Comparison of ENCODE assay signal across 8 cellular contexts in the genomic region with DNA sequence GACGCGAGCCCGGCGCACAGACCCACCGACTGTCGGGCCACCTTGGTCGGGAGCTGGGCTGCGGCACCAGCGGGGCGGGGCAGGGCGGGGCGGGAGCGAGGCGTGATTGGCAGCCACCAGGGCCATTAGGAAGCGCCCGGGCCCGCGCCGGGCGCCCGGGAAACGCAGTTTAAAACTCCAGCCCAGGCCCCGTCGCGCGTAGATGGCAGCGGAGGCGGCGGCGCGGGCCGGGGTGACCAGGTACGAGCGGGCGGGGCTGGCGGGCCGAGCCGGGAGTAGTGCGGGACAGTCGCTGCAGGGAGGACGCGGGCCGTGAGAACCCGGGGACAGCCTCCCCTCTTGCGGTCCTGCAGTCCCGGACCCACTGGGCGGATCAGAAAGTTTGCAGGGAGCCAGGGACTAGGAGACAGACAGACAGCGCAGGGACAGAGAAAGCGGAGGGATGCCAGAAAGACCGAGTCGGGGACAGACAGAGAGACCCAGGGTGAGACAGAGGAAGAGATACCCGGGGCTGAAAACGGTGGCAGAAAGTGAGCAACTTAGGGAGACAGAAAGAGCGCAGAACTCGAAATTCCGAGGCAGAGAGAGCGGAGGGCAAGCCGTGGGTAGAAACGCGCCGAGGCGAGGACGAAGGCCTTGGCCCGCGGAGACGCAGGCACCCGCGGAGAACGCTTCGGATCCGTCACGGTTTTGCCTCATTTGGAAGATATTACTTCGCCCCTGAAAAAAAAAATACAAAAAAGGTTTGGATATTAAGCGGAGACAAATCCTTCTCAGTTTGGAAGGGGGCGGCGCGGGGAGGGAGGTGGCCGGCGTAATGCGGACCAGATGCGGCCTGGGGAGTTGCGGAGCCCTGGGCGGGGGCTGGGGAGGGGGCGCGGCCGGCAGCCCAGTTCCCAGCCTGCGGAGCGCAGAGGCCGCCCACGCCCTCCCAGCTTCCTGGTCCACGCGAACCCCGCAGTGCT. TPM values are rescaled to one million over a fixed set of nuclear protein-coding genes. Genes with fewer than 3 reads are reported as not detected.
DNase-seq lines count a peak whose midpoint lies in the region; ATAC-seq and TF ChIP-seq lines count a peak whose summit lies in the region.

Gene DMBX1, plus strand, starts transcription at position 199 of the 965 bp plus-strand sequence. CDS start 17,175 bp downstream, outside the sequence.

- H3K4me3 ChIP-seq in HCT116 (replicated peaks in 1 of 2; ENCODE audit: low read depth in 1 of 2, low read length in 2 of 2) (peak within 1 kb of the TSS; percentile 64 to 71), SK-N-SH (ENCODE audit: low read depth in 2 of 2, low read length in 1 of 2) (peak within 1 kb of the TSS; percentile 31 to 47; a peak in 3 of 4 replicates), ectodermal cell (ENCODE audit: insufficient read depth, low read depth, low read length) (peak within 1 kb of the TSS; percentile 65), muscle layer of colon (ENCODE audit: low read depth in 1 of 2, low read length in 2 of 2) (peak within 1 kb of the TSS; percentile 15 to 43), upper lobe of right lung (peak within 1 kb of the TSS; percentile 38)

- no peaks in the 10 kb centered on the region for H3K27me3 ChIP-seq in HCT116 (ENCODE audit: insufficient read depth, low read length)
- H3K27me3 ChIP-seq in SK-N-SH (ENCODE audit: insufficient read depth): peaks cover 59% of the 10 kb centered on the region
- H3K27me3 ChIP-seq in ectodermal cell (ENCODE audit: control insufficient read depth, insufficient read depth, low read length, poor library complexity, severe bottlenecking): peaks cover 100% of the 10 kb centered on the region
- peaks cover 69 to 100% of the 10 kb centered on the region in 2 donors for H3K27me3 ChIP-seq in muscle layer of colon (ENCODE audit: control insufficient read depth in 1 of 2, insufficient read depth in 2 of 2, low read length in 2 of 2)
- peaks cover 96% of the 10 kb centered on the region for H3K27me3 ChIP-seq in upper lobe of right lung

- peak; percentile 35 for DNase-seq in CD1c-positive myeloid dendritic cell (ENCODE audit: extremely low spot score)
- peak; percentile 38 for DNase-seq in HCT116 (ENCODE audit: low read depth, low spot score)
- DNase-seq in SK-N-SH: peak; percentile 86
- peak; percentile 77 for DNase-seq in upper lobe of right lung
- no peak for DNase-seq in putamen (ENCODE audit: low spot score)
- DNase-seq in hypothalamus (lab: John Stamatoyannopoulos, UW): no peak

- H3K79me2 ChIP-seq in HCT116 (ENCODE audit: insufficient read depth, low read length) (no peaks in the 10 kb centered on the region), SK-N-SH (ENCODE audit: insufficient read depth) (no peaks in the 10 kb centered on the region)

- H3K9me2 ChIP-seq in HCT116 (ENCODE audit: insufficient read depth) (no peaks in the 10 kb centered on the region), SK-N-SH (no peaks in the 10 kb centered on the region)

- no peak for TF ChIP-seq POLR2A in HCT116 (IDR thresholded peaks at IDR 0.05; ENCODE audit: borderline replicate concordance, extremely low read depth, insufficient read depth, insufficient read length)

- H4K20me1 ChIP-seq in HCT116 (ENCODE audit: insufficient read depth) (no peaks in the 10 kb centered on the region), SK-N-SH (ENCODE audit: insufficient read depth) (0 out of 2 replicates have a peak, but pooled peaks cover 7% of the 10 kb centered on the region)

- H3K36me3 ChIP-seq in HCT116 (ENCODE audit: control insufficient read depth in 1 of 2, insufficient read depth in 2 of 2, low read length in 2 of 2) (no peaks in the 10 kb centered on the region), SK-N-SH (replicated peaks in 1 of 2; ENCODE audit: control insufficient read depth in 1 of 2, insufficient read depth in 2 of 2, low read length in 1 of 2) (no peaks in the 10 kb centered on the region), ectodermal cell (ENCODE audit: control insufficient read depth, insufficient read depth, low read length) (no peaks in the 10 kb centered on the region), muscle layer of colon (ENCODE audit: insufficient read depth, low read length) (no peaks in the 10 kb centered on the region), upper lobe of right lung (no peaks in the 10 kb centered on the region)

- H3K4me1 ChIP-seq in HCT116 (ENCODE audit: control insufficient read depth in 1 of 2, insufficient read depth in 2 of 2, low read length in 2 of 2): peaks cover 6 to 20% of the 10 kb centered on the region in 2 experiments; a peak in 3 of 4 replicates
- peaks cover 0 to 5% of the 10 kb centered on the region in 2 experiments; a peak in 1 of 4 replicates for H3K4me1 ChIP-seq in SK-N-SH (ENCODE audit: control insufficient read depth in 1 of 2, insufficient read depth in 2 of 2, low read depth in 1 of 2, low read length in 1 of 2)
- H3K4me1 ChIP-seq in ectodermal cell (ENCODE audit: control insufficient read depth, insufficient read depth, low read length): peaks cover 65% of the 10 kb centered on the region
- peaks cover 6% of the 10 kb centered on the region for H3K4me1 ChIP-seq in muscle layer of colon (ENCODE audit: insufficient read depth, low read length)
- peaks cover 20% of the 10 kb centered on the region for H3K4me1 ChIP-seq in upper lobe of right lung

- 3% methylated on average over 51 of the region's 93 CpGs for WGBS in SK-N-SH (ENCODE audit: low lambda C conversion rate)
- WGBS in ectodermal cell, 2 experiments: 0 to 1% methylated on average over 93 of the region's 93 CpGs

- H2AFZ ChIP-seq in HCT116 (ENCODE audit: low read depth, low read length, poor library complexity, severe bottlenecking): peak within 1 kb of the TSS; percentile 98
- peak within 1 kb of the TSS; percentile 65; the same call in 1 of the 2 replicates for H2AFZ ChIP-seq in SK-N-SH (ENCODE audit: low read depth)

- H3K4me2 ChIP-seq in HCT116 (ENCODE audit: low read length) (peak within 1 kb of the TSS; percentile 93), SK-N-SH (peak within 1 kb of the TSS; percentile 84)

- CTCF ChIA-PET in HCT116 (lab: Charles Lee): interaction anchor here (0.7 to 2.7 kb wide), 5 partner anchors 9 to 114 kb away, joined by 3 to 9 read pairs (median 4); partner anchors contain the start of gene MKNK1
- CTCF ChIA-PET in SK-N-SH (lab: Yijun Ruan, JAX): interaction anchor here (0.8 to 5.5 kb wide), 6 partner anchors 8 to 44 kb away, joined by 3 to 43 read pairs (median 12); no protein-coding TSS in a partner anchor

- no peak for TF ChIP-seq CTCF in HCT116 (IDR thresholded peaks at IDR 0.05 in 2 of 3, conservative IDR thresholded peaks at IDR 0.05 in 1 of 3; ENCODE audit: borderline replicate concordance in 1 of 3, insufficient read depth in 1 of 3, low read depth in 2 of 3, low read length in 2 of 3)
- TF ChIP-seq CTCF in SK-N-SH (IDR thresholded peaks at IDR 0.05): no peak
- TF ChIP-seq CTCF in upper lobe of right lung (IDR thresholded peaks at IDR 0.05): no peak

- no TSS peak for BruUV-seq in HCT116 (replicated peaks; lab: Mats Ljungman, UMichigan)

- no peak for TF ChIP-seq EP300 in SK-N-SH (IDR thresholded peaks at IDR 0.05; ENCODE audit: borderline replicate concordance in 1 of 2, low read depth in 1 of 2, low read length in 1 of 2)

- RAD21 ChIA-PET in HCT116 (lab: Charles Lee; ENCODE audit: low non-redundant PET in 1 of 2, low total read pairs in 2 of 2, uncharacterized antibody in 2 of 2, unreplicated experiment in 2 of 2): no interaction called here

- H3K9ac ChIP-seq in HCT116 (ENCODE audit: low read length) (peak within 1 kb of the TSS; percentile 58), SK-N-SH (no peak within 1 kb of the TSS), muscle layer of colon (ENCODE audit: low read length) (no peak within 1 kb of the TSS)

- intact Hi-C loops in HCT116 (cut with micrococcal nuclease): no loop called here
- intact Hi-C loops in upper lobe of right lung (cut with DNase I): no loop called here

- no peaks in the 10 kb centered on the region for H3F3A ChIP-seq in SK-N-SH (replicated peaks; ENCODE audit: insufficient read depth)

- H3K27ac ChIP-seq in HCT116 (ENCODE audit: low read depth, low read length): peak within 1 kb of the TSS; percentile 10; the same call in 1 of the 2 replicates
- no peak within 1 kb of the TSS for H3K27ac ChIP-seq in SK-N-SH (ENCODE audit: low read depth in 2 of 2, low read length in 1 of 2)
- H3K27ac ChIP-seq in ectodermal cell (ENCODE audit: insufficient read depth, low read depth, low read length, poor library complexity, severe bottlenecking): no peak within 1 kb of the TSS
- H3K27ac ChIP-seq in muscle layer of colon (ENCODE audit: low read depth, low read length): no peak within 1 kb of the TSS
- no peak within 1 kb of the TSS for H3K27ac ChIP-seq in upper lobe of right lung

- no peak for TF ChIP-seq RAD21 in HCT116 (IDR thresholded peaks at IDR 0.05; ENCODE audit: low read depth)
- TF ChIP-seq RAD21 in SK-N-SH (IDR thresholded peaks at IDR 0.05; ENCODE audit: low read length): no peak

- ATAC-seq in HCT116 (peak; percentile 94), upper lobe of right lung (peak; percentile 70)

- POLR2A ChIA-PET in HCT116 (lab: Charles Lee): interaction anchor here (0.6 to 1.0 kb wide), 3 partner anchors 10 to 99 kb away, joined by 4 to 5 read pairs (median 4); no protein-coding TSS in a partner anchor
- POLR2A ChIA-PET in SK-N-SH (lab: Yijun Ruan, JAX): no interaction called here

- H3K9me3 ChIP-seq in HCT116 (ENCODE audit: control insufficient read depth in 1 of 2, insufficient read depth in 1 of 2, low read depth in 1 of 2, low read length in 2 of 2) (no peaks in the 10 kb centered on the region), SK-N-SH (no peaks in the 10 kb centered on the region), ectodermal cell (ENCODE audit: control insufficient read depth, low read length) (no peaks in the 10 kb centered on the region), muscle layer of colon (ENCODE audit: low read length) (no peaks in the 10 kb centered on the region), upper lobe of right lung (no peaks in the 10 kb centered on the region)

TF ChIP-seq in HCT116, 20 proteins besides CTCF, POLR2A, EP300 and RAD21 (continues in another document):
- no peak for TF ChIP-seq ELF1 (IDR thresholded peaks at IDR 0.05; ENCODE audit: borderline replicate concordance, low read depth)
- TF ChIP-seq SP1 (IDR thresholded peaks at IDR 0.05; ENCODE audit: low read depth): peak; percentile 71; the same call in 1 of the 2 replicates

TF ChIP-seq in SK-N-SH, 30 proteins besides CTCF, POLR2A, EP300 and RAD21 (continues in another document):
- TF ChIP-seq NRF1 (IDR thresholded peaks at IDR 0.05; ENCODE audit: low read depth, low read length): no peak

RNA-seq across cellular contexts. Expression of gene DMBX1, which starts in this region (rescaled TPM):
- total RNA-seq in HCT116 (2021; ENCODE audit: unreplicated experiment) (4.3 TPM), upper lobe of right lung (not detected)
- 4.1 and 5.3 TPM in 2 replicates for polyA plus RNA-seq in HCT116 (2012)
- polyA plus RNA-seq in SK-N-SH (2012; rRNA removed): not detected in 2 replicates
- 0.01 TPM in 1 of 2 replicates, not detected in the other for polyA plus RNA-seq in SK-N-SH (2012; cell fraction: cytosol; rRNA removed)
- not detected in 2 replicates for polyA plus RNA-seq in SK-N-SH (2012; cell fraction: nucleus; rRNA removed)
- 19.6 TPM for polyA plus RNA-seq in ectodermal cell (2013, experiment 1 of 4)
- 30.9 TPM for polyA plus RNA-seq in ectodermal cell (2013, experiment 2 of 4)
- polyA plus RNA-seq in ectodermal cell (2013, experiment 3 of 4): 23.8 TPM
- polyA plus RNA-seq in ectodermal cell (2013, experiment 4 of 4): 21.4 TPM

Comparison
In these comparisons a context has a peak if more than half of its experiments do, and no peak if none do; other contexts are left out.
1. Peak in DNase-seq, H3K4me3 ChIP-seq and H3K4me2 ChIP-seq in SK-N-SH; RNA of the gene not detected or under 1 TPM.
2. Peak in DNase-seq, ATAC-seq and H3K4me3 ChIP-seq in upper lobe of right lung; RNA of the gene not detected or under 1 TPM.
3. DNase-seq: peak in CD1c-positive myeloid dendritic cell (single experiment) and HCT116 (single experiment); none in putamen (single experiment) and hypothalamus (0 of 51).
4. Peak in every context shown above with its lines, with median percentiles within 50 percentile points of each other: H3K4me3 ChIP-seq.